In the genomic region with DNA sequence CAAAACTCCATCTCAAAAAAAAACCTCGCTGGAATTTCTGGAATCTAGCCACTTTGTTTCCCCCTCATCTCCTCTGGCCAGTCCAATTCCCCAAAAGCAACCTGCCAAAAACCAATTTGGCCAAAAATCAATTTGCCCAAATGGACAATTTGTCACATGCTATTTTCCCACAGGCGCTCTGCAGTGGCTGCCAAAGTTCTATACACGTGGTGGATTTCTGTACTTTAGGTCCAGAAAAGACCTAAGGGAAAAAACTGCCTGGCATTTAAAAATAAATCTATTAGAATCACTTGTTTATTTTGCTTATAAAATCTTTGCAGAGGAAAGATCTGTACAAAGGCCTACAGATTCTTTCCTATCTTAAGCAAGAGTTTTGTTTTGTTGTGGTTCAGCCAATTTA, we compare ENCODE assay signal across 11 cellular contexts.
DNase-seq lines count a peak whose midpoint lies in the region; ATAC-seq and TF ChIP-seq lines count a peak whose summit lies in the region.
"Had no signal": no experiment of that assay in that cellular context is flagged by ENCODE, and none has a peak within 500 bp of the region (broad histone marks: within the 10 kb centered on the region; RNA-seq: fewer than 3 reads in every experiment).

No MANE protein-coding gene starts in this region.

- no peak overlapping the region for H3K4me3 ChIP-seq in effector memory CD4-positive, alpha-beta T cell (ENCODE audit: insufficient read depth, low read depth, low read length, poor library complexity, severe bottlenecking)

- H3K4me3 Mint-ChIP-seq in activated CD4-positive, alpha-beta T cell treated with anti-CD3 and anti-CD28 coated beads for 36 hours, result peak overlapping the region; percentile 36
- no peak overlapping the region for H3K4me3 Mint-ChIP-seq in activated CD8-positive, alpha-beta T cell treated with anti-CD3 and anti-CD28 coated beads for 36 hours
- H3K4me3 Mint-ChIP-seq in stimulated activated naive B cell treated with anti-CD40 and anti-IgM and Interleukin-4, amounts not matched to agents 10 μg/mL and 1 μg/mL and 100 μg/mL, for 72 hours, result peak overlapping the region in 1 of 2 donors; percentile 26
- H3K4me3 Mint-ChIP-seq: nephron had no signal

- H3K9me3 ChIP-seq in effector memory CD4-positive, alpha-beta T cell (ENCODE audit: control insufficient read depth, low read length), result no peaks in the 10 kb centered on the region

- peaks cover 12% of the 10 kb centered on the region for H3K36me3 Mint-ChIP-seq in activated CD4-positive, alpha-beta T cell treated with anti-CD3 and anti-CD28 coated beads for 36 hours (ENCODE audit: low read depth)
- H3K36me3 Mint-ChIP-seq in activated CD8-positive, alpha-beta T cell treated with anti-CD3 and anti-CD28 coated beads for 36 hours (ENCODE audit: low read depth), result peaks cover 9% of the 10 kb centered on the region
- peaks cover 12 to 18% of the 10 kb centered on the region in 2 donors for H3K36me3 Mint-ChIP-seq in stimulated activated naive B cell treated with anti-CD40 and anti-IgM and Interleukin-4, amounts not matched to agents 10 μg/mL and 1 μg/mL and 100 μg/mL, for 72 hours

- H3K36me3 ChIP-seq in effector memory CD4-positive, alpha-beta T cell (ENCODE audit: control insufficient read depth, insufficient read depth, low read length), result no peaks in the 10 kb centered on the region

- peaks cover 14% of the 10 kb centered on the region for H3K9me3 Mint-ChIP-seq in activated CD4-positive, alpha-beta T cell treated with anti-CD3 and anti-CD28 coated beads for 36 hours (ENCODE audit: low read depth)
- H3K9me3 Mint-ChIP-seq in activated CD8-positive, alpha-beta T cell treated with anti-CD3 and anti-CD28 coated beads for 36 hours, result peaks cover 22% of the 10 kb centered on the region
- peaks cover 13 to 20% of the 10 kb centered on the region in 2 donors for H3K9me3 Mint-ChIP-seq in stimulated activated naive B cell treated with anti-CD40 and anti-IgM and Interleukin-4, amounts not matched to agents 10 μg/mL and 1 μg/mL and 100 μg/mL, for 72 hours

- POLR2A ChIA-PET in activated CD4-positive, alpha-beta T cell treated with anti-CD3 and anti-CD28 coated beads for 36 hours (lab: Charles Lee), result no interaction called here
- POLR2A ChIA-PET in activated CD8-positive, alpha-beta T cell treated with anti-CD3 and anti-CD28 coated beads for 36 hours (lab: Charles Lee), result interaction anchor here (1.3 kb wide), 1 partner anchor 18 kb away, joined by 3 read pairs; no protein-coding TSS in a partner anchor

- peak overlapping the region; percentile 53 for H3K27ac ChIP-seq in effector memory CD4-positive, alpha-beta T cell (ENCODE audit: insufficient read depth, low read length, poor library complexity, severe bottlenecking)

- no peaks in the 10 kb centered on the region for H3K27me3 Mint-ChIP-seq in activated CD4-positive, alpha-beta T cell treated with anti-CD3 and anti-CD28 coated beads for 36 hours
- H3K27me3 Mint-ChIP-seq in activated CD8-positive, alpha-beta T cell treated with anti-CD3 and anti-CD28 coated beads for 36 hours, result peaks cover 8% of the 10 kb centered on the region
- H3K27me3 Mint-ChIP-seq in stimulated activated naive B cell treated with anti-CD40 and anti-IgM and Interleukin-4, amounts not matched to agents 10 μg/mL and 1 μg/mL and 100 μg/mL, for 72 hours, result peaks cover 27 to 31% of the 10 kb centered on the region in 2 donors

- intact Hi-C loops in activated CD4-positive, alpha-beta T cell treated with anti-CD3 and anti-CD28 coated beads for 36 hours (cut with DNase I, micrococcal nuclease), result loop anchor here in 1 of 2 experiments (2.0 kb wide), 1 partner anchor 24 kb away; no protein-coding TSS in a partner anchor
- intact Hi-C loops in activated CD8-positive, alpha-beta T cell treated with anti-CD3 and anti-CD28 coated beads for 36 hours (cut with micrococcal nuclease), result no loop called here

- peak overlapping the region; percentile 89 for H3K27ac Mint-ChIP-seq in activated CD4-positive, alpha-beta T cell treated with anti-CD3 and anti-CD28 coated beads for 36 hours
- peak overlapping the region; percentile 93 for H3K27ac Mint-ChIP-seq in activated CD8-positive, alpha-beta T cell treated with anti-CD3 and anti-CD28 coated beads for 36 hours
- H3K27ac Mint-ChIP-seq in stimulated activated naive B cell treated with anti-CD40 and anti-IgM and Interleukin-4, amounts not matched to agents 10 μg/mL and 1 μg/mL and 100 μg/mL, for 72 hours, result peak overlapping the region; percentile 3
- H3K27ac Mint-ChIP-seq: nephron had no signal

- H3K4me1 Mint-ChIP-seq in activated CD4-positive, alpha-beta T cell treated with anti-CD3 and anti-CD28 coated beads for 36 hours, result peaks cover 38% of the 10 kb centered on the region
- peaks cover 40% of the 10 kb centered on the region for H3K4me1 Mint-ChIP-seq in activated CD8-positive, alpha-beta T cell treated with anti-CD3 and anti-CD28 coated beads for 36 hours (ENCODE audit: low read depth)
- peaks cover 10 to 33% of the 10 kb centered on the region in 2 donors for H3K4me1 Mint-ChIP-seq in stimulated activated naive B cell treated with anti-CD40 and anti-IgM and Interleukin-4, amounts not matched to agents 10 μg/mL and 1 μg/mL and 100 μg/mL, for 72 hours
- H3K4me1 Mint-ChIP-seq: nephron had no signal

- CTCF ChIA-PET in activated CD4-positive, alpha-beta T cell treated with anti-CD3 and anti-CD28 coated beads for 36 hours (lab: Charles Lee), result interaction anchor here (0.6 to 1.2 kb wide), 3 partner anchors 13 to 391 kb away, joined by 3 to 6 read pairs (median 3); no protein-coding TSS in a partner anchor
- CTCF ChIA-PET in activated CD8-positive, alpha-beta T cell treated with anti-CD3 and anti-CD28 coated beads for 36 hours (lab: Charles Lee), result interaction anchor here (1.1 kb wide), 1 partner anchor 23 kb away, joined by 3 read pairs; no protein-coding TSS in a partner anchor

- ATAC-seq in activated CD4-positive, alpha-beta T cell treated with anti-CD3 and anti-CD28 coated beads for 36 hours, result no peak
- ATAC-seq in activated CD8-positive, alpha-beta T cell treated with anti-CD3 and anti-CD28 coated beads for 36 hours, result no peak
- no peak for ATAC-seq in stimulated activated naive B cell treated with anti-CD40 and anti-IgM and Interleukin-4, amounts not matched to agents 10 μg/mL and 1 μg/mL and 100 μg/mL, for 72 hours (replicated peaks)
- no peak for ATAC-seq in GM19467 (IDR thresholded peaks at IDR 0.05; ENCODE audit: unreplicated experiment)

- peaks cover 30% of the 10 kb centered on the region for H3K4me1 ChIP-seq in effector memory CD4-positive, alpha-beta T cell (ENCODE audit: control insufficient read depth, insufficient read depth, low read length, poor library complexity, severe bottlenecking)

- no peaks in the 10 kb centered on the region for H3K27me3 ChIP-seq in effector memory CD4-positive, alpha-beta T cell (replicated peaks; ENCODE audit: control insufficient read depth, insufficient read depth, low read length, poor library complexity, severe bottlenecking)

- no peak for TF ChIP-seq CTCF in activated CD8-positive, alpha-beta T cell treated with anti-CD3 and anti-CD28 coated beads for 36 hours (IDR thresholded peaks at IDR 0.05)

- DNase-seq in activated CD4-positive, alpha-beta T cell treated with anti-CD3 and anti-CD28 coated beads for 36 hours, result no peak
- no peak for DNase-seq in activated CD4-positive, alpha-beta T cell treated with anti-CD3 and anti-CD28 coated beads for 4 hours
- DNase-seq in activated CD8-positive, alpha-beta T cell treated with anti-CD3 and anti-CD28 coated beads for 36 hours, result no peak
- no peak for DNase-seq in effector memory CD4-positive, alpha-beta T cell
- DNase-seq in stimulated activated naive B cell treated with anti-CD40 and anti-IgM and Interleukin-4, amounts not matched to agents 10 μg/mL and 1 μg/mL and 100 μg/mL, for 72 hours, result no peak
- DNase-seq in iPS-NIHi7 (ENCODE audit: extremely low spot score), result no peak
- DNase-seq in NCI-H748 treated with DMSO at 0.1 percent for 48 hours (lab: John Stamatoyannopoulos, UW), result no peak
- DNase-seq: kidney glomerular epithelial cell, SIG-M5 had no signal

Comparison
In these comparisons a context has a peak if more than half of its experiments do, and no peak if none do; other contexts are left out.
1. H3K27ac Mint-ChIP-seq: peak in every context shown above with its lines; median percentile 93 in activated CD8-positive, alpha-beta T cell treated with anti-CD3 and anti-CD28 coated beads for 36 hours; 89 in activated CD4-positive, alpha-beta T cell treated with anti-CD3 and anti-CD28 coated beads for 36 hours; 3 in stimulated activated naive B cell treated with anti-CD40 and anti-IgM and Interleukin-4, amounts not matched to agents 10 μg/mL and 1 μg/mL and 100 μg/mL, for 72 hours.